Comparison of ENCODE assay signal across 2 cellular contexts in the genomic region with DNA sequence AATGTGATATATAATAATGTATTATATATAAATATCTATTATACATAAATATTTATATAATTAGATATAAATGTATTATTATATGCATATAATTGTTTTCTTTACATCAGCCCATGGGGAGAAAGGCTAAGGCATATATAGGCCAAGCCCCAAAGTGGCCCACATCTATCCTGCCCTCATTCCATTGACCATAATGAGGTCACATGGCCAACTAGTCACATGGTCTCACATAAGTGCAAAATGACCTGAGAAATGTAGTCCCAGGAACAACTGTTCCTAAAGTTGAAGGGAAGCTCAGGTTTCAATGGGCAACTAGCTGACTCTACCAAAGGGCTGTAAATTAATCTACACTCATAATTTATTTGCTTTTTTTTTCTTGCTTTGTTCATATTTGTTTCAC.
TF ChIP-seq lines count a peak whose summit lies in the region.

No MANE protein-coding gene starts in this region.

TF ChIP-seq in Ishikawa, 13 proteins besides CTCF, POLR2A, EP300 and RAD21:
- no peak for TF ChIP-seq TCF12 (IDR thresholded peaks at IDR 0.05; ENCODE audit: low read depth)
- TF ChIP-seq, protein P1, sequence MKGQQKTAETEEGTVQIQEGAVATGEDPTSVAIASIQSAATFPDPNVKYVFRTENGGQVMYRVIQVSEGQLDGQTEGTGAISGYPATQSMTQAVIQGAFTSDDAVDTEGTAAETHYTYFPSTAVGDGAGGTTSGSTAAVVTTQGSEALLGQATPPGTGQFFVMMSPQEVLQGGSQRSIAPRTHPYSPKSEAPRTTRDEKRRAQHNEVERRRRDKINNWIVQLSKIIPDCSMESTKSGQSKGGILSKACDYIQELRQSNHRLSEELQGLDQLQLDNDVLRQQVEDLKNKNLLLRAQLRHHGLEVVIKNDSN (IDR thresholded peaks at IDR 0.05), result peak; percentile 85
TF ChIP-seq in Ishikawa: peak in this region for 1.

TF ChIP-seq in H1, 55 proteins besides CTCF, POLR2A, EP300 and RAD21:
- TF ChIP-seq, protein P2, sequence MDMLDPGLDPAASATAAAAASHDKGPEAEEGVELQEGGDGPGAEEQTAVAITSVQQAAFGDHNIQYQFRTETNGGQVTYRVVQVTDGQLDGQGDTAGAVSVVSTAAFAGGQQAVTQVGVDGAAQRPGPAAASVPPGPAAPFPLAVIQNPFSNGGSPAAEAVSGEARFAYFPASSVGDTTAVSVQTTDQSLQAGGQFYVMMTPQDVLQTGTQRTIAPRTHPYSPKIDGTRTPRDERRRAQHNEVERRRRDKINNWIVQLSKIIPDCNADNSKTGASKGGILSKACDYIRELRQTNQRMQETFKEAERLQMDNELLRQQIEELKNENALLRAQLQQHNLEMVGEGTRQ (IDR thresholded peaks at IDR 0.05; ENCODE audit: low read length), result peak; percentile 76
- no peak for TF ChIP-seq RFX5 (IDR thresholded peaks at IDR 0.05; ENCODE audit: borderline replicate concordance, low read depth, low read length)
